In genomic region chr3:38453075-38453913, GRCh38 we compare ENCODE assay signal across 2 cellular contexts.
TF ChIP-seq lines count a peak whose summit lies in the region.

TSS of gene ACVR2B (plus strand) at chr3:38453890. CDS start at chr3:38454323, 433 bp downstream.

TF ChIP-seq in GM23338, 12 proteins besides CTCF, POLR2A, EP300 and RAD21 (continued from another document):
- TF ChIP-seq ETS1 (IDR thresholded peaks at IDR 0.05) (0 out of 2 replicates have a peak, but pooled peaks have one; percentile 16), ZNF462 (CRISPR knock-in tag; IDR thresholded peaks at IDR 0.05) (peak; percentile 89), JUNB (IDR thresholded peaks at IDR 0.05; ENCODE audit: unreplicated experiment) (no peak)

TF ChIP-seq in SK-N-SH treated with all-trans-retinoic acid at 6 μM for 48 hours, 23 proteins besides CTCF, POLR2A, EP300 and RAD21 (continued from another document):
- no peak for TF ChIP-seq OSR1 (CRISPR knock-in tag; IDR thresholded peaks at IDR 0.05)
- no peak for TF ChIP-seq SNAI2 (CRISPR knock-in tag; IDR thresholded peaks at IDR 0.05)
- TF ChIP-seq CSDC2 (CRISPR knock-in tag; IDR thresholded peaks at IDR 0.05) = no peak
- no peak for TF ChIP-seq ZNF70 (CRISPR knock-in tag; IDR thresholded peaks at IDR 0.05)
- no peak for TF ChIP-seq ZC3H10 (CRISPR knock-in tag; IDR thresholded peaks at IDR 0.05)
- no peak for TF ChIP-seq POU6F1 (CRISPR knock-in tag; IDR thresholded peaks at IDR 0.05; ENCODE audit: borderline replicate concordance, low read depth)
- no peak for TF ChIP-seq ARNTL (CRISPR knock-in tag; IDR thresholded peaks at IDR 0.05; ENCODE audit: borderline replicate concordance, low read depth)
